ENCODE assay signal across 2 cellular contexts in genomic region chrX:150736478-150736877, GRCh38.
TF ChIP-seq lines count a peak whose summit lies in the region.

No MANE protein-coding gene starts in this region.

TF ChIP-seq in SK-N-SH, 30 proteins besides CTCF, POLR2A, EP300 and RAD21 (continued from another document):
- TF ChIP-seq, protein P1, sequence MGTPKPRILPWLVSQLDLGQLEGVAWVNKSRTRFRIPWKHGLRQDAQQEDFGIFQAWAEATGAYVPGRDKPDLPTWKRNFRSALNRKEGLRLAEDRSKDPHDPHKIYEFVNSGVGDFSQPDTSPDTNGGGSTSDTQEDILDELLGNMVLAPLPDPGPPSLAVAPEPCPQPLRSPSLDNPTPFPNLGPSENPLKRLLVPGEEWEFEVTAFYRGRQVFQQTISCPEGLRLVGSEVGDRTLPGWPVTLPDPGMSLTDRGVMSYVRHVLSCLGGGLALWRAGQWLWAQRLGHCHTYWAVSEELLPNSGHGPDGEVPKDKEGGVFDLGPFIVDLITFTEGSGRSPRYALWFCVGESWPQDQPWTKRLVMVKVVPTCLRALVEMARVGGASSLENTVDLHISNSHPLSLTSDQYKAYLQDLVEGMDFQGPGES (IDR thresholded peaks at IDR 0.05; ENCODE audit: low read depth, low read length) = no peak
- TF ChIP-seq, protein P2, sequence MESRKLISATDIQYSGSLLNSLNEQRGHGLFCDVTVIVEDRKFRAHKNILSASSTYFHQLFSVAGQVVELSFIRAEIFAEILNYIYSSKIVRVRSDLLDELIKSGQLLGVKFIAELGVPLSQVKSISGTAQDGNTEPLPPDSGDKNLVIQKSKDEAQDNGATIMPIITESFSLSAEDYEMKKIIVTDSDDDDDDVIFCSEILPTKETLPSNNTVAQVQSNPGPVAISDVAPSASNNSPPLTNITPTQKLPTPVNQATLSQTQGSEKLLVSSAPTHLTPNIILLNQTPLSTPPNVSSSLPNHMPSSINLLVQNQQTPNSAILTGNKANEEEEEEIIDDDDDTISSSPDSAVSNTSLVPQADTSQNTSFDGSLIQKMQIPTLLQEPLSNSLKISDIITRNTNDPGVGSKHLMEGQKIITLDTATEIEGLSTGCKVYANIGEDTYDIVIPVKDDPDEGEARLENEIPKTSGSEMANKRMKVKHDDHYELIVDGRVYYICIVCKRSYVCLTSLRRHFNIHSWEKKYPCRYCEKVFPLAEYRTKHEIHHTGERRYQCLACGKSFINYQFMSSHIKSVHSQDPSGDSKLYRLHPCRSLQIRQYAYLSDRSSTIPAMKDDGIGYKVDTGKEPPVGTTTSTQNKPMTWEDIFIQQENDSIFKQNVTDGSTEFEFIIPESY (IDR thresholded peaks at IDR 0.05; ENCODE audit: borderline replicate concordance, low read depth) = no peak
- no peak for TF ChIP-seq RFX5 (IDR thresholded peaks at IDR 0.05; ENCODE audit: low read length)

TF ChIP-seq in SK-N-SH treated with all-trans-retinoic acid at 6 μM for 48 hours, 23 proteins besides CTCF, POLR2A, EP300 and RAD21 (continued from another document):
- TF ChIP-seq CSRNP3 (CRISPR knock-in tag; IDR thresholded peaks at IDR 0.05) (no peak), PPARA (CRISPR knock-in tag; IDR thresholded peaks at IDR 0.05; ENCODE audit: borderline replicate concordance) (no peak), OSR1 (CRISPR knock-in tag; IDR thresholded peaks at IDR 0.05) (no peak), ISL1 (CRISPR knock-in tag; IDR thresholded peaks at IDR 0.05) (no peak), GLIS3 (CRISPR knock-in tag; IDR thresholded peaks at IDR 0.05) (no peak), BACH2 (CRISPR knock-in tag; IDR thresholded peaks at IDR 0.05; ENCODE audit: borderline replicate concordance) (no peak), PATZ1 (CRISPR knock-in tag; IDR thresholded peaks at IDR 0.05; ENCODE audit: borderline replicate concordance) (no peak)
